Comparison of ENCODE assay signal across 21 cellular contexts in genomic region chr7:88331322-88331721, GRCh38. TPM values are rescaled to one million over a fixed set of nuclear protein-coding genes. Genes with fewer than 3 reads are reported as not detected.
A peak's percentile ranks its signal among the peaks of the same experiment; 100 is the strongest.
DNase-seq lines count a peak whose midpoint lies in the region; TF ChIP-seq lines count a peak whose summit lies in the region.
"Had no signal": no experiment of that assay in that cellular context is flagged by ENCODE, and none has a peak within 500 bp of the region (broad histone marks: within the 10 kb centered on the region; RNA-seq: fewer than 3 reads in every experiment).

No MANE protein-coding gene starts in this region.

- H3K36me3 ChIP-seq in left ventricle myocardium inferior (no peaks in the 10 kb centered on the region), right atrium auricular region (no peaks in the 10 kb centered on the region), mesenchymal stem cell (ENCODE audit: control insufficient read depth in 1 of 2, insufficient read depth in 2 of 2, low read depth in 1 of 2, low read length in 2 of 2) (no peaks in the 10 kb centered on the region)
- H3K36me3 ChIP-seq: BE2C had no signal

- H3K27ac ChIP-seq in left ventricle myocardium inferior (replicated peaks), result peak overlapping the region; percentile 70
- H3K27ac ChIP-seq in right atrium auricular region, result no peak overlapping the region
- no peak overlapping the region for H3K27ac ChIP-seq in mesenchymal stem cell (ENCODE audit: low read length, poor library complexity, severe bottlenecking)
- H3K27ac ChIP-seq: SK-N-MC had no signal

- no peak overlapping the region for H3K4ac ChIP-seq in mesenchymal stem cell (ENCODE audit: low read depth in 1 of 2, low read length in 2 of 2)

- no peaks in the 10 kb centered on the region for H3K79me1 ChIP-seq in mesenchymal stem cell (replicated peaks; ENCODE audit: low read length, poor library complexity, severe bottlenecking)

- TF ChIP-seq CTCF in left ventricle myocardium inferior (IDR thresholded peaks at IDR 0.05; ENCODE audit: borderline replicate concordance) (no peak), right atrium auricular region (IDR thresholded peaks at IDR 0.05) (no peak), fibroblast of mammary gland (conservative IDR thresholded peaks at IDR 0.05; ENCODE audit: control insufficient read depth, insufficient read depth, low read depth, low read length) (no peak)

- no peak overlapping the region for H2BK12ac ChIP-seq in mesenchymal stem cell (ENCODE audit: low read length in 2 of 2)

- no peak overlapping the region for H3K14ac ChIP-seq in mesenchymal stem cell (ENCODE audit: low read length in 2 of 2)

- peaks cover 0 to 3% (median 2%) of the 10 kb centered on the region in 3 donors for H3K27me3 Mint-ChIP-seq in immature natural killer cell (ENCODE audit: low read depth in 3 of 3)

- no peak overlapping the region for H3K4me2 ChIP-seq in mesenchymal stem cell (ENCODE audit: low read length, poor library complexity, severe bottlenecking)

- no peak overlapping the region for H4K91ac ChIP-seq in mesenchymal stem cell (ENCODE audit: low read length)

- no peak overlapping the region for H3K18ac ChIP-seq in mesenchymal stem cell (ENCODE audit: low read depth in 1 of 2, low read length in 2 of 2)

- no peak overlapping the region for H2AK5ac ChIP-seq in mesenchymal stem cell (ENCODE audit: low read length, severe bottlenecking)

- no peak overlapping the region for H4K8ac ChIP-seq in mesenchymal stem cell (ENCODE audit: low read length)

- H2AFZ ChIP-seq in mesenchymal stem cell (ENCODE audit: low read depth, low read length), result no peak overlapping the region

- H3K4me3 ChIP-seq in left ventricle myocardium inferior (no peak overlapping the region), right atrium auricular region (no peak overlapping the region), fibroblast of mammary gland (ENCODE audit: control insufficient read depth, low read depth, low read length) (no peak overlapping the region), mesenchymal stem cell (ENCODE audit: insufficient read depth in 1 of 2, low read depth in 1 of 2, low read length in 2 of 2) (no peak overlapping the region)
- H3K4me3 ChIP-seq: SK-N-MC had no signal

- no peak overlapping the region for H2BK15ac ChIP-seq in mesenchymal stem cell (ENCODE audit: low read depth, poor library complexity, severe bottlenecking)

- no peak overlapping the region for H2BK5ac ChIP-seq in mesenchymal stem cell (ENCODE audit: low read depth, low read length, poor library complexity, severe bottlenecking)

- no peak overlapping the region for H3K23ac ChIP-seq in mesenchymal stem cell (ENCODE audit: low read length in 2 of 2)

- H3K4me1 Mint-ChIP-seq in immature natural killer cell, result no peaks in the 10 kb centered on the region

- H2BK120ac ChIP-seq in mesenchymal stem cell (ENCODE audit: low read depth, low read length), result no peak overlapping the region

- no peak for DNase-seq in left ventricle myocardium inferior
- DNase-seq in right atrium auricular region (ENCODE audit: low spot score), result no peak
- DNase-seq in fibroblast of mammary gland (ENCODE audit: low read depth), result peak; percentile 86
- DNase-seq in mesenchymal stem cell, result no peak
- DNase-seq in NCI-H128 (lab: John Stamatoyannopoulos, UW; ENCODE audit: unreplicated experiment), result no peak
- no peak for DNase-seq in NCI-H748 (lab: John Stamatoyannopoulos, UW; ENCODE audit: unreplicated experiment)
- no peak for DNase-seq in immature natural killer cell
- DNase-seq: BE2C, DMS53, GDM1, GOT3, HCEC 1CT, Karpas-422, NCI-H1417, NCI-H1694 treated with DMSO at 0.1 percent for 48 hours, NCI-H2081 treated with DMSO at 0.1 percent for 48 hours, NCI-H2171 treated with DMSO at 0.1 percent for 48 hours, NCI-H446, NCI-H526, OCI-M1 had no signal

- H3K4me1 ChIP-seq in left ventricle myocardium inferior, result peaks cover 8% of the 10 kb centered on the region
- H3K4me1 ChIP-seq in right atrium auricular region, result no peaks in the 10 kb centered on the region
- H3K4me1 ChIP-seq in mesenchymal stem cell (ENCODE audit: control insufficient read depth, insufficient read depth, low read depth, low read length), result no peaks in the 10 kb centered on the region
- H3K4me1 ChIP-seq: BE2C had no signal

- no peaks in the 10 kb centered on the region for H3K27me3 ChIP-seq in left ventricle myocardium inferior (ENCODE audit: low read depth)
- H3K27me3 ChIP-seq in right atrium auricular region, result no peaks in the 10 kb centered on the region
- H3K27me3 ChIP-seq in mesenchymal stem cell (ENCODE audit: control insufficient read depth in 1 of 2, insufficient read depth in 1 of 2, low read length in 2 of 2), result no peaks in the 10 kb centered on the region

- intact Hi-C loops in left ventricle myocardium inferior (cut with micrococcal nuclease), result no loop called here

- H3K9ac ChIP-seq in mesenchymal stem cell (ENCODE audit: low read length), result peak overlapping the region; percentile 61

- no peak overlapping the region for H3K27ac Mint-ChIP-seq in immature natural killer cell

- no peak overlapping the region for H3K4me3 Mint-ChIP-seq in immature natural killer cell

- peaks cover 0 to 4% (median 0%) of the 10 kb centered on the region in 6 donors for H3K9me3 Mint-ChIP-seq in immature natural killer cell

- H3K9me3 ChIP-seq in left ventricle myocardium inferior (replicated peaks) (peaks cover 8% of the 10 kb centered on the region), right atrium auricular region (no peaks in the 10 kb centered on the region), mesenchymal stem cell (ENCODE audit: control insufficient read depth, low read length) (no peaks in the 10 kb centered on the region)
- H3K9me3 ChIP-seq: BE2C had no signal

- H3K36me3 Mint-ChIP-seq in immature natural killer cell, result no peaks in the 10 kb centered on the region

RNA-seq across cellular contexts. Expression of gene STEAP4, which starts 24.6 kb away (rescaled TPM):
- total RNA-seq in left ventricle myocardium inferior (15.7 TPM), right atrium auricular region (10 to 100 TPM in 1 of 2 donors, 1 to 10 TPM in 1; 9.6 to 44.2 TPM)
- not detected for polyA plus RNA-seq in mesenchymal stem cell (2013, experiment 1 of 2)
- 0.01 TPM for polyA plus RNA-seq in mesenchymal stem cell (2013, experiment 2 of 2)
- polyA plus RNA-seq in immature natural killer cell, result not detected
